Comparison of ENCODE assay signal across 1 cellular context in the genomic region with DNA sequence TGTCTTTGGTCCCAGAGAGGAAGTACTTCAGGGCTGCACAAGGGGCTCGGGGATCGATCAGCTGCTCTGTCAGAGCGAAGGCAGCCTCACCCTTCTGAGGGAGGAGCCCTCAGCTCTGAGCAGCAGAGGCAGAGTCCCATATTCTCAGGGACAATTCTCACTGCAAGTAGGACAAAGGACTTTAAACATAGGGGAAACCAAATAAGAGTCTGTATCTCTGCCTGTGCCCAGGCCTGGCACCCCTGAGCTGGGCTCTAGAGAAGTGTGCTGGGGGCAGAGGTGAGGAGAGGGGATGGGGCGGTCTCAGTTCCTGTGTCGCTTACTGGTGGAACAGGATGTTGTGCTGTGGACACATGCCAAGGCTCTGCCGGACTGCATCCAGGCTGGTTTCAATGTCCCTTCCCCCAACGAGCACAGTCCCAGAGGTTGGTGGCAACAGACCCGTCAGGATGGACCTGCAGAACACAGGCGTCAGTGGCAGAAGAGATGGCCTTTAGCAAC.
TF ChIP-seq lines count a peak whose summit lies in the region.

No MANE protein-coding gene starts in this region.

TF ChIP-seq in K562, 482 proteins besides CTCF, POLR2A, EP300 and RAD21 (continued from another document):
- TF ChIP-seq, protein P1, sequence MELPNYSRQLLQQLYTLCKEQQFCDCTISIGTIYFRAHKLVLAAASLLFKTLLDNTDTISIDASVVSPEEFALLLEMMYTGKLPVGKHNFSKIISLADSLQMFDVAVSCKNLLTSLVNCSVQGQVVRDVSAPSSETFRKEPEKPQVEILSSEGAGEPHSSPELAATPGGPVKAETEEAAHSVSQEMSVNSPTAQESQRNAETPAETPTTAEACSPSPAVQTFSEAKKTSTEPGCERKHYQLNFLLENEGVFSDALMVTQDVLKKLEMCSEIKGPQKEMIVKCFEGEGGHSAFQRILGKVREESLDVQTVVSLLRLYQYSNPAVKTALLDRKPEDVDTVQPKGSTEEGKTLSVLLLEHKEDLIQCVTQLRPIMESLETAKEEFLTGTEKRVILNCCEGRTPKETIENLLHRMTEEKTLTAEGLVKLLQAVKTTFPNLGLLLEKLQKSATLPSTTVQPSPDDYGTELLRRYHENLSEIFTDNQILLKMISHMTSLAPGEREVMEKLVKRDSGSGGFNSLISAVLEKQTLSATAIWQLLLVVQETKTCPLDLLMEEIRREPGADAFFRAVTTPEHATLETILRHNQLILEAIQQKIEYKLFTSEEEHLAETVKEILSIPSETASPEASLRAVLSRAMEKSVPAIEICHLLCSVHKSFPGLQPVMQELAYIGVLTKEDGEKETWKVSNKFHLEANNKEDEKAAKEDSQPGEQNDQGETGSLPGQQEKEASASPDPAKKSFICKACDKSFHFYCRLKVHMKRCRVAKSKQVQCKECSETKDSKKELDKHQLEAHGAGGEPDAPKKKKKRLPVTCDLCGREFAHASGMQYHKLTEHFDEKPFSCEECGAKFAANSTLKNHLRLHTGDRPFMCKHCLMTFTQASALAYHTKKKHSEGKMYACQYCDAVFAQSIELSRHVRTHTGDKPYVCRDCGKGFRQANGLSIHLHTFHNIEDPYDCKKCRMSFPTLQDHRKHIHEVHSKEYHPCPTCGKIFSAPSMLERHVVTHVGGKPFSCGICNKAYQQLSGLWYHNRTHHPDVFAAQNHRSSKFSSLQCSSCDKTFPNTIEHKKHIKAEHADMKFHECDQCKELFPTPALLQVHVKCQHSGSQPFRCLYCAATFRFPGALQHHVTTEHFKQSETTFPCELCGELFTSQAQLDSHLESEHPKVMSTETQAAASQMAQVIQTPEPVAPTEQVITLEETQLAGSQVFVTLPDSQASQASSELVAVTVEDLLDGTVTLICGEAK (IDR thresholded peaks at IDR 0.05), result peak; percentile 28; the same call in 1 of the 2 replicates
- TF ChIP-seq, protein P1 (CRISPR knock-in tag; IDR thresholded peaks at IDR 0.05), result no peak
- TF ChIP-seq, protein P2, sequence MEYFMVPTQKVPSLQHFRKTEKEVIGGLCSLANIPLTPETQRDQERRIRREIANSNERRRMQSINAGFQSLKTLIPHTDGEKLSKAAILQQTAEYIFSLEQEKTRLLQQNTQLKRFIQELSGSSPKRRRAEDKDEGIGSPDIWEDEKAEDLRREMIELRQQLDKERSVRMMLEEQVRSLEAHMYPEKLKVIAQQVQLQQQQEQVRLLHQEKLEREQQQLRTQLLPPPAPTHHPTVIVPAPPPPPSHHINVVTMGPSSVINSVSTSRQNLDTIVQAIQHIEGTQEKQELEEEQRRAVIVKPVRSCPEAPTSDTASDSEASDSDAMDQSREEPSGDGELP (CRISPR knock-in tag; IDR thresholded peaks at IDR 0.05; ENCODE audit: borderline replicate concordance), result peak; percentile 62; the same call in 1 of the 2 replicates
